In genomic region chr13:46181799-46182490, GRCh38 we compare ENCODE assay signal across 8 cellular contexts. TPM values are rescaled to one million over a fixed set of nuclear protein-coding genes. Genes with fewer than 3 reads are reported as not detected.
DNase-seq lines count a peak whose midpoint lies in the region; ATAC-seq and TF ChIP-seq lines count a peak whose summit lies in the region.

Gene LCP1, minus strand, starts transcription at chr13:46182177. Its CDS starts 22,515 bp downstream, at chr13:46159662.

- TF ChIP-seq CTCF in mucosa of descending colon (IDR thresholded peaks at IDR 0.05) (no peak), suprapubic skin (IDR thresholded peaks at IDR 0.05) (no peak), H9 (conservative IDR thresholded peaks at IDR 0.05) (no peak)

- H3K27me3 Mint-ChIP-seq in H9 (ENCODE audit: low read depth), result no peaks in the 10 kb centered on the region; the same call in 1 of the 2 replicates

- H3K18ac ChIP-seq in H9 (ENCODE audit: insufficient read length, low read depth, low read length), result no peak within 1 kb of the TSS

- no peak within 1 kb of the TSS for H3K4me3 Mint-ChIP-seq in H9

- intact Hi-C loops in mucosa of descending colon (cut with DNase I, micrococcal nuclease), result no loop called here

- no peaks in the 10 kb centered on the region for H3K9me3 Mint-ChIP-seq in activated naive CD4-positive, alpha-beta T cell treated with anti-CD3 and anti-CD28 coated beads, Interleukin-2, amount 50 U/mL, for 72 hours
- no peaks in the 10 kb centered on the region for H3K9me3 Mint-ChIP-seq in H9

- no peaks in the 10 kb centered on the region for H3K23me2 ChIP-seq in H9 (ENCODE audit: insufficient read length, low read depth, low read length, poor library complexity, severe bottlenecking)

- H2AFZ ChIP-seq in H9 (ENCODE audit: low read length), result no peak within 1 kb of the TSS

- H2BK15ac ChIP-seq in H9 (ENCODE audit: low read depth, low read length), result no peak within 1 kb of the TSS

- H3K27me3 ChIP-seq in suprapubic skin (no peaks in the 10 kb centered on the region), H9 (ENCODE audit: insufficient read depth, low read length) (no peaks in the 10 kb centered on the region)

- ATAC-seq in HG03196 (IDR thresholded peaks at IDR 0.05; ENCODE audit: unreplicated experiment) (peak; percentile 58), mucosa of descending colon (peak; percentile 78)
- peak; percentile 84 for ATAC-seq in activated naive CD4-positive, alpha-beta T cell treated with anti-CD3 and anti-CD28 coated beads, Interleukin-2, amount 50 U/mL, for 72 hours

- H3K56ac ChIP-seq in H9 (ENCODE audit: insufficient read length, low read depth, low read length), result no peak within 1 kb of the TSS

- H2BK12ac ChIP-seq in H9 (ENCODE audit: insufficient read length, low read depth, low read length), result no peak within 1 kb of the TSS

- no peak within 1 kb of the TSS for H3K23ac ChIP-seq in H9 (ENCODE audit: insufficient read length, low read depth, low read length)

- H3K9me3 ChIP-seq in mucosa of descending colon, result no peaks in the 10 kb centered on the region
- no peaks in the 10 kb centered on the region for H3K9me3 ChIP-seq in suprapubic skin
- H3K9me3 ChIP-seq in H9 (ENCODE audit: control insufficient read depth, low read depth, low read length), result no peaks in the 10 kb centered on the region

- H3K27ac Mint-ChIP-seq in activated naive CD4-positive, alpha-beta T cell treated with anti-CD3 and anti-CD28 coated beads, Interleukin-2, amount 50 U/mL, for 72 hours, result peak within 1 kb of the TSS; percentile 93 to 97
- no peak within 1 kb of the TSS for H3K27ac Mint-ChIP-seq in H9

- H3K9ac ChIP-seq in H9 (ENCODE audit: extremely low read depth, insufficient read length, low read length), result no peak within 1 kb of the TSS

- no peak within 1 kb of the TSS for H2BK5ac ChIP-seq in H9 (ENCODE audit: insufficient read length, low read length)

- H3K4me3 ChIP-seq in mucosa of descending colon, result no peak within 1 kb of the TSS
- H3K4me3 ChIP-seq in suprapubic skin, result peak within 1 kb of the TSS; percentile 36

- DNase-seq in GM19238 (ENCODE audit: insufficient read length, low spot score), result peak; percentile 26
- DNase-seq in SKM-1 (lab: John Stamatoyannopoulos, UW; ENCODE audit: unreplicated experiment), result peak; percentile 79
- DNase-seq in activated naive CD4-positive, alpha-beta T cell treated with anti-CD3 and anti-CD28 coated beads, Interleukin-2, amount 50 U/mL, for 72 hours (ENCODE audit: low spot score in 2 of 2), result peak; percentile 71 to 82
- peak in 1 of 3 donors; percentile 68 for DNase-seq in mucosa of descending colon
- no peak for DNase-seq in suprapubic skin (ENCODE audit: low spot score in 2 of 2)
- no peak for DNase-seq in H9
- DNase-seq in DMS114 treated with DMSO at 0.1 percent for 48 hours (lab: John Stamatoyannopoulos, UW; ENCODE audit: unreplicated experiment), result no peak

- peaks cover 31 to 37% of the 10 kb centered on the region in 2 donors for H3K36me3 Mint-ChIP-seq in activated naive CD4-positive, alpha-beta T cell treated with anti-CD3 and anti-CD28 coated beads, Interleukin-2, amount 50 U/mL, for 72 hours
- no peaks in the 10 kb centered on the region for H3K36me3 Mint-ChIP-seq in H9 (ENCODE audit: insufficient read depth in 1 of 3, low read depth in 3 of 3)

- 77% methylated on average over 8 of the region's 8 CpGs for WGBS in suprapubic skin
- no CpG with 5 or more reads among the region's 8 CpGs for WGBS in H9 (ENCODE audit: extremely low coverage, insufficient read length, low lambda C conversion rate)

- H3K4me2 ChIP-seq in H9 (ENCODE audit: insufficient read depth, insufficient read length, low read length), result no peak within 1 kb of the TSS

- H3K14ac ChIP-seq in H9 (ENCODE audit: insufficient read depth, low read length), result no peak within 1 kb of the TSS

- H2BK120ac ChIP-seq in H9 (ENCODE audit: low read depth, low read length, poor library complexity, severe bottlenecking), result no peak within 1 kb of the TSS

- peak in 1 of 2 donors; percentile 64 for TF ChIP-seq POLR2A in suprapubic skin (IDR thresholded peaks at IDR 0.05)

- no peak for TF ChIP-seq EP300 in suprapubic skin (IDR thresholded peaks at IDR 0.05)

- peak within 1 kb of the TSS; percentile 4 for H3K27ac ChIP-seq in suprapubic skin
- no peak within 1 kb of the TSS for H3K27ac ChIP-seq in H9 (ENCODE audit: insufficient read length, low read depth, low read length)

- H2AK5ac ChIP-seq in H9 (ENCODE audit: insufficient read length, low read length), result no peak within 1 kb of the TSS

- H3K4me1 ChIP-seq in mucosa of descending colon (ENCODE audit: low read depth) (no peaks in the 10 kb centered on the region), suprapubic skin (no peaks in the 10 kb centered on the region), H9 (ENCODE audit: insufficient read depth, low read length) (peaks cover 3% of the 10 kb centered on the region; the same call in 1 of the 2 replicates)

- no peak within 1 kb of the TSS for H3T11ph ChIP-seq in H9 (ENCODE audit: low read length)

- no peaks in the 10 kb centered on the region for H3K79me1 ChIP-seq in H9 (ENCODE audit: insufficient read depth, low read depth, low read length, poor library complexity, severe bottlenecking)

- no peak within 1 kb of the TSS for H3K4ac ChIP-seq in H9 (ENCODE audit: low read depth, low read length)

- peaks cover 2 to 10% of the 10 kb centered on the region in 2 experiments for H3K4me1 Mint-ChIP-seq in H9

- H3K36me3 ChIP-seq in mucosa of descending colon (ENCODE audit: low read depth) (no peaks in the 10 kb centered on the region), suprapubic skin (no peaks in the 10 kb centered on the region)

- H3K79me2 ChIP-seq in H9 (ENCODE audit: insufficient read depth, low read length), result no peaks in the 10 kb centered on the region

- no peak within 1 kb of the TSS for H4K5ac ChIP-seq in H9 (ENCODE audit: insufficient read length, low read depth, low read length)

- H4K8ac ChIP-seq in H9 (replicated peaks; ENCODE audit: insufficient read length, low read depth, low read length), result no peak within 1 kb of the TSS

- no peaks in the 10 kb centered on the region for H4K20me1 ChIP-seq in H9 (ENCODE audit: control insufficient read depth, insufficient read depth, insufficient read length)

- no peak within 1 kb of the TSS for H2BK20ac ChIP-seq in H9 (ENCODE audit: low read depth, low read length, poor library complexity, severe bottlenecking)

- no peak within 1 kb of the TSS for H4K91ac ChIP-seq in H9 (ENCODE audit: insufficient read length, low read depth, low read length)

RNA-seq across cellular contexts. Expression of gene LCP1, which starts in this region (rescaled TPM):
- total RNA-seq in activated naive CD4-positive, alpha-beta T cell treated with anti-CD3 and anti-CD28 coated beads, Interleukin-2, amount 50 U/mL, for 72 hours, result 1,000 to 10,000 TPM in 1 of 2 donors, 100 to 1,000 TPM in 1; 761 to 1,053 TPM
- 10 to 100 TPM; 15.7 to 53.3 (median 35.1) TPM for total RNA-seq in mucosa of descending colon
- 10 to 100 TPM; 16.1 to 50.2 (median 27.4) TPM for total RNA-seq in suprapubic skin
- total RNA-seq in H9 (2021), result 0.81 and 1.1 TPM in 2 replicates

Comparison
In these comparisons a context has a peak if more than half of its experiments do, and no peak if none do; other contexts are left out.
1. RNA of gene LCP1 (total RNA-seq): 761 to 1,053 TPM in activated naive CD4-positive, alpha-beta T cell treated with anti-CD3 and anti-CD28 coated beads, Interleukin-2, amount 50 U/mL, for 72 hours; 15.7 to 53.3 TPM in mucosa of descending colon, 16.1 to 50.2 TPM in suprapubic skin and 0.81 to 1.1 TPM in H9; every median in the first group is over 10 times any median in the second.
2. DNase-seq: peak in GM19238 (single experiment), SKM-1 (single experiment) and activated naive CD4-positive, alpha-beta T cell treated with anti-CD3 and anti-CD28 coated beads, Interleukin-2, amount 50 U/mL, for 72 hours (2 of 2); none in suprapubic skin (0 of 2), H9 (single experiment) and DMS114 treated with DMSO at 0.1 percent for 48 hours (single experiment).
3. H3K27ac Mint-ChIP-seq: peak in activated naive CD4-positive, alpha-beta T cell treated with anti-CD3 and anti-CD28 coated beads, Interleukin-2, amount 50 U/mL, for 72 hours (2 of 2); none in H9 (0 of 3).
4. Peak in every context shown above with its lines, with median percentiles within 50 percentile points of each other: ATAC-seq.